1 cellular context compared by ENCODE assay signal in genomic region chr1:45521413-45522323, GRCh38.
TF ChIP-seq lines count a peak whose summit lies in the region.

TSS of gene PRDX1 (minus strand) at chr1:45521884. CDS start at chr1:45519043, 2,841 bp downstream.

TF ChIP-seq in HepG2, 621 proteins besides CTCF, POLR2A, EP300 and RAD21 (continued from another document and continues in another):
- TF ChIP-seq ZNF639 (CRISPR knock-in tag; conservative IDR thresholded peaks at IDR 0.05) (peak; percentile 77; the same call in 1 of the 2 replicates), ZNF256 (CRISPR knock-in tag; conservative IDR thresholded peaks at IDR 0.05) (no peak), ZNF589 (CRISPR knock-in tag; conservative IDR thresholded peaks at IDR 0.05) (no peak; the same call in 1 of the 2 replicates), NONO (IDR thresholded peaks at IDR 0.05) (no peak), NONO (CRISPR knock-in tag; conservative IDR thresholded peaks at IDR 0.05) (peak; percentile 87), NPAS2 (CRISPR knock-in tag; IDR thresholded peaks at IDR 0.05; ENCODE audit: borderline replicate concordance) (no peak), ZNF709 (CRISPR knock-in tag; IDR thresholded peaks at IDR 0.05) (peak; percentile 95), TGIF2 (CRISPR knock-in tag; IDR thresholded peaks at IDR 0.05) (peak; percentile 97), YEATS2 (CRISPR knock-in tag; IDR thresholded peaks at IDR 0.05; ENCODE audit: borderline replicate concordance) (peak; percentile 93), EHMT2 (IDR thresholded peaks at IDR 0.05; ENCODE audit: borderline replicate concordance, low read depth, low read length) (no peak), ZNF460 (CRISPR knock-in tag; IDR thresholded peaks at IDR 0.05; ENCODE audit: borderline replicate concordance) (no peak; the same call in 1 of the 2 replicates), ZNF350 (CRISPR knock-in tag; IDR thresholded peaks at IDR 0.05; ENCODE audit: borderline replicate concordance, low read depth) (peak; percentile 97), ZNF891 (CRISPR knock-in tag; IDR thresholded peaks at IDR 0.05) (peak; percentile 93), IKZF4 (CRISPR knock-in tag; IDR thresholded peaks at IDR 0.05; ENCODE audit: borderline replicate concordance, low read depth, not compliant biosample characterization) (peak; percentile 41), ZBTB1 (CRISPR knock-in tag; IDR thresholded peaks at IDR 0.05; ENCODE audit: borderline replicate concordance) (0 out of 2 replicates have a peak, but pooled peaks have one; percentile 28), ZNF614 (CRISPR knock-in tag; IDR thresholded peaks at IDR 0.05; ENCODE audit: borderline replicate concordance) (peak; percentile 100), SYNCRIP (IDR thresholded peaks at IDR 0.05; ENCODE audit: insufficient read depth, low read depth, low read length) (no peak), RXRA (CRISPR knock-in tag; IDR thresholded peaks at IDR 0.05) (peak; percentile 91), REL (CRISPR knock-in tag; conservative IDR thresholded peaks at IDR 0.05) (0 out of 2 replicates have a peak, but pooled peaks have one; percentile 84), SNAPC5 (CRISPR knock-in tag; IDR thresholded peaks at IDR 0.05; ENCODE audit: borderline replicate concordance) (no peak; the same call in 1 of the 2 replicates), SP5 (CRISPR knock-in tag; IDR thresholded peaks at IDR 0.05; ENCODE audit: borderline replicate concordance, low read depth) (peak; percentile 85), REST (IDR thresholded peaks at IDR 0.05; ENCODE audit: borderline replicate concordance in 1 of 2, low read depth in 1 of 2, low read length in 2 of 2) (peak in 1 of 2 experiments; percentile 83; a peak in 2 of 4 replicates), FOXO4 (CRISPR knock-in tag; conservative IDR thresholded peaks at IDR 0.05) (0 out of 2 replicates have a peak, but pooled peaks have one; percentile 10), NFAT5 (CRISPR knock-in tag; IDR thresholded peaks at IDR 0.05) (peak; percentile 87; the same call in 1 of the 2 replicates), FOXK2 (IDR thresholded peaks at IDR 0.05) (peak; percentile 38; the same call in 1 of the 2 replicates), TRAFD1 (CRISPR knock-in tag; IDR thresholded peaks at IDR 0.05; ENCODE audit: borderline replicate concordance) (no peak), SSRP1 (CRISPR knock-in tag; IDR thresholded peaks at IDR 0.05) (no peak), ZSCAN30 (CRISPR knock-in tag; IDR thresholded peaks at IDR 0.05) (peak; percentile 95; the same call in 1 of the 2 replicates), JUND (CRISPR knock-in tag; IDR thresholded peaks at IDR 0.05) (peak; percentile 72; the same call in 1 of the 2 replicates), REXO4 (CRISPR knock-in tag; IDR thresholded peaks at IDR 0.05; ENCODE audit: borderline replicate concordance) (no peak; the same call in 1 of the 2 replicates), JUNB (CRISPR knock-in tag; IDR thresholded peaks at IDR 0.05; ENCODE audit: borderline replicate concordance) (peak; percentile 81), ZNF746 (CRISPR knock-in tag; IDR thresholded peaks at IDR 0.05) (peak; percentile 87), ZKSCAN5 (CRISPR knock-in tag; IDR thresholded peaks at IDR 0.05) (0 out of 2 replicates have a peak, but pooled peaks have one; percentile 16), TBL1XR1 (IDR thresholded peaks at IDR 0.05; ENCODE audit: borderline replicate concordance, low read length, partially characterized antibody) (peak; percentile 82), ZNF264 (CRISPR knock-in tag; IDR thresholded peaks at IDR 0.05) (peak; percentile 81; the same call in 1 of the 2 replicates), RFX1 (IDR thresholded peaks at IDR 0.05) (no peak), ZNF691 (CRISPR knock-in tag; IDR thresholded peaks at IDR 0.05; ENCODE audit: borderline replicate concordance, low read depth) (peak; percentile 83), HHEX (CRISPR knock-in tag; IDR thresholded peaks at IDR 0.05) (peak; percentile 50; the same call in 1 of the 2 replicates), ZNF142 (CRISPR knock-in tag; IDR thresholded peaks at IDR 0.05) (peak; percentile 97), ZFP41 (CRISPR knock-in tag; IDR thresholded peaks at IDR 0.05; ENCODE audit: borderline replicate concordance) (peak; percentile 34; the same call in 1 of the 2 replicates), ZNF138 (CRISPR knock-in tag; IDR thresholded peaks at IDR 0.05; ENCODE audit: low read depth) (no peak)
